In genomic region chr3:123290107-123290930, GRCh38 we compare ENCODE assay signal across 18 cellular contexts.
DNase-seq lines count a peak whose midpoint lies in the region; ATAC-seq and TF ChIP-seq lines count a peak whose summit lies in the region.
"Had no signal": no experiment of that assay in that cellular context is flagged by ENCODE, and none has a peak within 500 bp of the region (broad histone marks: within the 10 kb centered on the region; RNA-seq: fewer than 3 reads in every experiment).

No MANE protein-coding gene starts in this region.

- H3K27me3 ChIP-seq in right cardiac atrium (ENCODE audit: control insufficient read depth, insufficient read depth) (no peaks in the 10 kb centered on the region), spleen (replicated peaks in 1 of 7) (peaks cover 0 to 8% (median 0%) of the 10 kb centered on the region in 7 donors)
- H3K27me3 ChIP-seq: MG63 had no signal

- H3K4me1 ChIP-seq in right cardiac atrium (ENCODE audit: control insufficient read depth, insufficient read depth, low read length) (no peaks in the 10 kb centered on the region), spleen (no peaks in the 10 kb centered on the region)
- H3K4me1 ChIP-seq: Caco-2 had no signal

- H3K4me3 ChIP-seq in right cardiac atrium (ENCODE audit: low read length) (no peak overlapping the region), spleen (no peak overlapping the region)
- H3K4me3 ChIP-seq: MG63, PC-9 had no signal

- H3K9me3 ChIP-seq in right cardiac atrium (ENCODE audit: control insufficient read depth, low read length) (no peaks in the 10 kb centered on the region), spleen (no peaks in the 10 kb centered on the region)
- H3K9me3 ChIP-seq: Caco-2, MG63 had no signal

- H3K36me3 ChIP-seq in spleen, result peaks cover 0 to 29% (median 0%) of the 10 kb centered on the region in 6 donors
- H3K36me3 ChIP-seq: MG63 had no signal

- no peak for TF ChIP-seq CTCF in spleen (IDR thresholded peaks at IDR 0.05 in 8 of 11, conservative IDR thresholded peaks at IDR 0.05 in 3 of 11)

- DNase-seq in left ventricle myocardium superior (no peak), right cardiac atrium (no peak), islet precursor cell (peak; percentile 33), spleen (peak; percentile 47), NCI-H2227 treated with DMSO at 0.1 percent for 48 hours (lab: John Stamatoyannopoulos, UW) (no peak), NCI-H2029 treated with DMSO at 0.1 percent for 48 hours (lab: John Stamatoyannopoulos, UW) (no peak), GM19238 (ENCODE audit: insufficient read length, low spot score) (no peak)
- DNase-seq: CD4-positive, CD25-positive, alpha-beta regulatory T cell; EL; GOT3; MG63; NCI-H1092; NCI-H146; NCI-H2081 treated with DMSO at 0.1 percent for 48 hours; NCI-H510A treated with DMSO at 0.1 percent for 48 hours; NCI-H82; PC-9 had no signal

- 70% methylated on average over 13 of the region's 13 CpGs for WGBS in right cardiac atrium
- WGBS in spleen, 5 donors, result 79 to 91% (median 86%) methylated on average over 12 to 13 of the region's 13 CpGs

- no peak overlapping the region for H3K27ac ChIP-seq in right cardiac atrium (ENCODE audit: low read length)
- H3K27ac ChIP-seq in spleen, result no peak overlapping the region
- H3K27ac ChIP-seq: PC-9 had no signal

- TF ChIP-seq POLR2A in spleen (IDR thresholded peaks at IDR 0.05), result no peak

- peak; percentile 3 for ATAC-seq in left ventricle myocardium superior
- no peak for ATAC-seq in right cardiac atrium

- intact Hi-C loops in left ventricle myocardium superior (cut with micrococcal nuclease), result no loop called here
- intact Hi-C loops in right cardiac atrium (cut with DNase I), result no loop called here
- intact Hi-C loops in spleen (cut with DNase I; ENCODE audit: low total_unique reads), result no loop called here

Comparison
In these comparisons a context has a peak if more than half of its experiments do, and no peak if none do; other contexts are left out.
1. DNase-seq: peak in islet precursor cell (single experiment) and spleen (single experiment); none in left ventricle myocardium superior (single experiment), right cardiac atrium (0 of 3), NCI-H2227 treated with DMSO at 0.1 percent for 48 hours (single experiment), NCI-H2029 treated with DMSO at 0.1 percent for 48 hours (single experiment) and GM19238 (single experiment).